Comparison of ENCODE assay signal across 8 cellular contexts in the genomic region with DNA sequence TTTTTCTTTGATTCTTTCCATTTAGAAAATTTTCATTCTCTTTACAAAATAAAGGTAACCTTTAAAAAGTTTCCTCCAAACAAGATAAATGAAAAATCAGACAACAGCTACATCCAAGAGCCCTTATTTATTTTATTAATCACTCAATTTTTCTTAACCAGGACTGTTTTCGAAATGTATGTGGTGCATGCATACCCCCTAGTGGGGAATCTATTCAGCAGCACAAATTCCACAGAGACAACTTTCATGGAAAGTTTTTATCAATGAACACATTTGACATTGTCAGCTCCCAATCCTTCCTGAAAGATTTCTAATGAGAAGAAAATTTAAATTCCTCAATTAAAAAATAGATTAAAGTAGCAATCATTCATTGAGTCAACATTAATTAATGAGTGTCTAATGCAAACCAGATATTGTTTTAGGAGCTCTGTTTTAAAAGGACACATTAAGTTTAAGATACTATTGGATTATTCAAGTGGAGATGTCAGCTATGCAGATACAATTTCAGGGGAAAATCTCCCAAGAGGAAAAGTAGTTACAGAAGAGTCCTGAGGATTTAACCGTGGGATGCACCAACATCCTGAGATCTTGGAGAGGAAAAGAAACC. TPM values are rescaled to one million over a fixed set of nuclear protein-coding genes. Genes with fewer than 3 reads are reported as not detected.
DNase-seq lines count a peak whose midpoint lies in the region; ATAC-seq, FAIRE-seq and TF ChIP-seq lines count a peak whose summit lies in the region.

No MANE protein-coding gene starts in this region.

- H3K27ac Mint-ChIP-seq in activated naive CD4-positive, alpha-beta T cell treated with anti-CD3 and anti-CD28 coated beads for 36 hours, result no peak overlapping the region

- no peak for ATAC-seq in GM18867 (IDR thresholded peaks at IDR 0.05; ENCODE audit: unreplicated experiment)

- TF ChIP-seq CTCF in tibial artery (IDR thresholded peaks at IDR 0.05), result peak; percentile 54 to 59

- in situ Hi-C loops in SK-MEL-5 (cut with HindIII; ENCODE audit: low pct_unique_long_range_greater_than_20kb, low sequenced_read_pairs), result no loop called here

- CTCF ChIA-PET in activated naive CD4-positive, alpha-beta T cell treated with anti-CD3 and anti-CD28 coated beads for 36 hours (lab: Charles Lee), result interaction anchor here (0.7 to 2.7 kb wide), 3 partner anchors 9 to 112 kb away, joined by 3 to 15 read pairs (median 3); partner anchors contain the start of gene RPP30

- FAIRE-seq in frontal cortex (lab: Jason Lieb, UNC), result peak; percentile 82

- peaks cover 4% of the 10 kb centered on the region for H3K4me1 Mint-ChIP-seq in activated naive CD4-positive, alpha-beta T cell treated with anti-CD3 and anti-CD28 coated beads for 36 hours (ENCODE audit: low read depth)

- intact Hi-C loops in activated naive CD4-positive, alpha-beta T cell treated with anti-CD3 and anti-CD28 coated beads for 36 hours (cut with micrococcal nuclease), result loop anchor here (1.0 to 2.0 kb wide), 3 partner anchors 112 to 1070 kb away; no protein-coding TSS in a partner anchor
- intact Hi-C loops in tibial artery (cut with DNase I; ENCODE audit: low total_unique reads), result loop anchor here (5.0 kb wide), 2 partner anchors 111 to 1066 kb away; no protein-coding TSS in a partner anchor

- no peak overlapping the region for H3K4me3 Mint-ChIP-seq in activated naive CD4-positive, alpha-beta T cell treated with anti-CD3 and anti-CD28 coated beads for 36 hours

- no peak overlapping the region for H3K4me3 ChIP-seq in tibial artery

- H3K4me1 ChIP-seq in tibial artery, result peaks cover 0 to 4% (median 0%) of the 10 kb centered on the region in 4 donors

- H3K9me3 Mint-ChIP-seq in activated naive CD4-positive, alpha-beta T cell treated with anti-CD3 and anti-CD28 coated beads for 36 hours, result no peaks in the 10 kb centered on the region

- no peak overlapping the region for H3K27ac ChIP-seq in tibial artery

- peaks cover 28% of the 10 kb centered on the region for H3K27me3 Mint-ChIP-seq in activated naive CD4-positive, alpha-beta T cell treated with anti-CD3 and anti-CD28 coated beads for 36 hours (ENCODE audit: low read depth)

- no peaks in the 10 kb centered on the region for H3K27me3 ChIP-seq in tibial artery

- DNase-seq in activated naive CD4-positive, alpha-beta T cell treated with anti-CD3 and anti-CD28 coated beads for 36 hours, result peak; percentile 10
- DNase-seq in activated naive CD4-positive, alpha-beta T cell treated with Interleukin-2 at 50 U/mL for 16 hours, result no peak
- DNase-seq in SK-MEL-5 (ENCODE audit: low read depth, low spot score), result peak; percentile 58
- DNase-seq in frontal cortex (ENCODE audit: low spot score in 2 of 2), result no peak
- DNase-seq in tibial artery, result no peak
- no peak for DNase-seq in cerebellar cortex (ENCODE audit: low spot score)
- DNase-seq in NCI-H187 (lab: John Stamatoyannopoulos, UW), result no peak

- H3K9me3 ChIP-seq in tibial artery, result no peaks in the 10 kb centered on the region

- no peaks in the 10 kb centered on the region for H3K36me3 ChIP-seq in tibial artery

- no peaks in the 10 kb centered on the region for H3K36me3 Mint-ChIP-seq in activated naive CD4-positive, alpha-beta T cell treated with anti-CD3 and anti-CD28 coated beads for 36 hours (ENCODE audit: low read depth)

RNA-seq across cellular contexts. Expression of gene HTR7, which starts 5.2 kb away (rescaled TPM):
- under 1 TPM in 1 of 2 experiments, not detected in 1; 0.10 TPM for total RNA-seq in activated naive CD4-positive, alpha-beta T cell treated with anti-CD3 and anti-CD28 coated beads for 36 hours
- total RNA-seq in SK-MEL-5 (2014; rRNA removed; shearing (Covaris generic)), result 1.3 and 1.6 TPM in 2 replicates
- polyA plus RNA-seq in SK-MEL-5 (2015; cell fraction: cytosol; rRNA removed), result 2.0 and 2.8 TPM in 2 replicates
- polyA plus RNA-seq in SK-MEL-5 (2015; cell fraction: nucleus; rRNA removed), result 0.65 and 0.93 TPM in 2 replicates
- total RNA-seq in frontal cortex, result 14.3 TPM

RNA-seq across cellular contexts. Expression of gene RPP30, which starts 8.8 kb away (rescaled TPM):
- 10 to 100 TPM; 74.7 to 75.8 TPM for total RNA-seq in activated naive CD4-positive, alpha-beta T cell treated with anti-CD3 and anti-CD28 coated beads for 36 hours
- 57.8 and 58.4 TPM in 2 replicates for total RNA-seq in SK-MEL-5 (2014; rRNA removed; shearing (Covaris generic))
- polyA plus RNA-seq in SK-MEL-5 (2015; cell fraction: cytosol; rRNA removed), result 30.0 and 34.8 TPM in 2 replicates
- 43.6 and 62.7 TPM in 2 replicates for polyA plus RNA-seq in SK-MEL-5 (2015; cell fraction: nucleus; rRNA removed)
- 94.6 TPM for total RNA-seq in frontal cortex

RNA-seq across cellular contexts. Expression of gene ANKRD1, which starts 57.9 kb away (rescaled TPM):
- total RNA-seq in activated naive CD4-positive, alpha-beta T cell treated with anti-CD3 and anti-CD28 coated beads for 36 hours, result not detected
- total RNA-seq in SK-MEL-5 (2014; rRNA removed; shearing (Covaris generic)), result not detected in 2 replicates
- not detected in 2 replicates for polyA plus RNA-seq in SK-MEL-5 (2015; cell fraction: cytosol; rRNA removed)
- not detected in 2 replicates for polyA plus RNA-seq in SK-MEL-5 (2015; cell fraction: nucleus; rRNA removed)
- not detected for total RNA-seq in frontal cortex

Comparison
In these comparisons a context has a peak if more than half of its experiments do, and no peak if none do; other contexts are left out.
1. DNase-seq: peak in activated naive CD4-positive, alpha-beta T cell treated with anti-CD3 and anti-CD28 coated beads for 36 hours (single experiment) and SK-MEL-5 (single experiment); none in activated naive CD4-positive, alpha-beta T cell treated with Interleukin-2 at 50 U/mL for 16 hours (single experiment), frontal cortex (0 of 2), tibial artery (0 of 2), cerebellar cortex (single experiment) and NCI-H187 (0 of 2).